In the genomic region with DNA sequence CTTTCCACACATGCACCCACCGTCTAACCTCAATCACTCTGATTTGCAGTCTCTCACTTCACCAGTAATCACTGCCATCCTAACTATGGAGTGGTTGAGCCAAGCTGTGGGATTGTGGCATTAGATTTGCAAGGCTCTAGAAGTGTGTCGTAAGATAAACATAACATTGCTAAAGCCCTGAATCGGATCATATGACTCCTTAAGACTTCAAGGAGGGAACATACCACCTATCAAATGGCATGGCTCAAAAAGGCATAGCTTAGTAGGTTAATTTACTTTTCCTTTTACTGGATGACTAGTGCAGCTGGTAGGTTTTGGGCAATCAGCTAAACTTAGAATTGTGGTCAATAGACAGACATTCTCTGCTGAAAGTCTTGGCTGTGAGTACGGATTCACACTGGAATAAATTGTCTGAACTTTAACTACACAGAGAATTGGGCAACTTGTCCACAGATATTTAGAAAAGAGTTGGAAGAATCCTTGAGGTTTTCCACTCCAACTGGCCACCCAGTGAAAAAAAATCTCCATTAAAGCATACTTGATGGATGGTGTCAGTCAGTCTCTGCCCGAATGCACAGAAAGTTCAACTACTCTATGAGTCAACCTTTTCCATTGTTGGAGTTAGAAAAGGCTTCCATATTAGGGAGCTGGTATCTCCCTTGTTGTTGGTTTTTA, we compare ENCODE assay signal across 1 cellular context.
TF ChIP-seq lines count a peak whose summit lies in the region.

No MANE protein-coding gene starts in this region.

TF ChIP-seq in A549, 52 proteins besides CTCF, POLR2A, EP300 and RAD21 (continued from another document):
- no peak for TF ChIP-seq MAFK (IDR thresholded peaks at IDR 0.05; ENCODE audit: partially characterized antibody)
- TF ChIP-seq FOSL2 (IDR thresholded peaks at IDR 0.05) = no peak
- TF ChIP-seq FOSL2 (CRISPR knock-in tag; IDR thresholded peaks at IDR 0.05) = peak; percentile 50; the same call in 1 of the 2 replicates
- no peak for TF ChIP-seq ESRRA (IDR thresholded peaks at IDR 0.05; ENCODE audit: borderline replicate concordance, low read length)
- TF ChIP-seq HOXA7 (CRISPR knock-in tag; IDR thresholded peaks at IDR 0.05) = no peak
- TF ChIP-seq ZNF302 (CRISPR knock-in tag; IDR thresholded peaks at IDR 0.05) = no peak
- TF ChIP-seq ZSCAN20 (CRISPR knock-in tag; IDR thresholded peaks at IDR 0.05) = no peak
- 0 out of 2 replicates have a peak, but pooled peaks have one; percentile 49 for TF ChIP-seq HOXB5 (CRISPR knock-in tag; IDR thresholded peaks at IDR 0.05)
- TF ChIP-seq, protein P1, sequence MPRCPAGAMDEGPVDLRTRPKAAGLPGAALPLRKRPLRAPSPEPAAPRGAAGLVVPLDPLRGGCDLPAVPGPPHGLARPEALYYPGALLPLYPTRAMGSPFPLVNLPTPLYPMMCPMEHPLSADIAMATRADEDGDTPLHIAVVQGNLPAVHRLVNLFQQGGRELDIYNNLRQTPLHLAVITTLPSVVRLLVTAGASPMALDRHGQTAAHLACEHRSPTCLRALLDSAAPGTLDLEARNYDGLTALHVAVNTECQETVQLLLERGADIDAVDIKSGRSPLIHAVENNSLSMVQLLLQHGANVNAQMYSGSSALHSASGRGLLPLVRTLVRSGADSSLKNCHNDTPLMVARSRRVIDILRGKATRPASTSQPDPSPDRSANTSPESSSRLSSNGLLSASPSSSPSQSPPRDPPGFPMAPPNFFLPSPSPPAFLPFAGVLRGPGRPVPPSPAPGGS (IDR thresholded peaks at IDR 0.05) = peak; percentile 69; the same call in 1 of the 3 replicates
- TF ChIP-seq CEBPB (IDR thresholded peaks at IDR 0.05) = peak; percentile 91 to 93
